ENCODE assay signal across 17 cellular contexts in the genomic region with DNA sequence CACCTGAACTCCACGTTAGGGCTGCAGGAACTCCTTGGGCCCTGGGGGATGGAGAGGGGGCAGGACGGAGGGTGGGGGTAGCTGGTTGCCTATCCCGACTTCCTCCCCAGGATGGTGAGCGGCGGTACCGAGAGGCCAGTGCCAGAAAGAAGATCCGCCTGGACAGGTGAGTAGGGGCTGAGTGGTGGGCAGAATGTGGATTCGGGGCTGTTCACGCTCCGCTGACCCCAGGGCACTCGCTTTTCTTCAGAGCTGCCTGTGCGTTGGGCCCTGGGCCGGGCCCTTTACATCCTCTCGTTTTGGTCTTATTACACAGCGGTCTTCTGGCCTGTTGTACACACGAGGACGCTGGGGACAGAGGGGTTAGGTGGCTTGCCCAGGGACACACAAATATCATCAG. TPM values are rescaled to one million over a fixed set of nuclear protein-coding genes. Genes with fewer than 3 reads are reported as not detected.
DNase-seq lines count a peak whose midpoint lies in the region; ATAC-seq and TF ChIP-seq lines count a peak whose summit lies in the region.
"Had no signal": no experiment of that assay in that cellular context is flagged by ENCODE, and none has a peak within 500 bp of the region (broad histone marks: within the 10 kb centered on the region; RNA-seq: fewer than 3 reads in every experiment).

No MANE protein-coding gene starts in this region.

- no peak for ATAC-seq in natural killer cell treated with Interleukin-12 subunit alpha and Interleukin-12 subunit beta and Interleukin-15 and Interleukin-18, amount 100 ng/mL, for 72 hours
- no peak for ATAC-seq in natural killer cell
- ATAC-seq: A549 had no signal

- no peaks in the 10 kb centered on the region for H3K9me3 Mint-ChIP-seq in natural killer cell treated with Interleukin-12 subunit alpha and Interleukin-12 subunit beta and Interleukin-15 and Interleukin-18, amount 100 ng/mL, for 72 hours
- no peaks in the 10 kb centered on the region for H3K9me3 Mint-ChIP-seq in natural killer cell
- no peaks in the 10 kb centered on the region for H3K9me3 Mint-ChIP-seq in neural crest cell
- H3K9me3 Mint-ChIP-seq: CD14-positive monocyte; CD4-positive, alpha-beta memory T cell had no signal

- TF ChIP-seq CTCF in natural killer cell (IDR thresholded peaks at IDR 0.05) (no peak), neural crest cell (conservative IDR thresholded peaks at IDR 0.05) (no peak)

- DNase-seq in natural killer cell treated with Interleukin-12 subunit alpha and Interleukin-12 subunit beta and Interleukin-15 and Interleukin-18, amount 100 ng/mL, for 72 hours (ENCODE audit: low spot score): peak; percentile 41
- DNase-seq in natural killer cell (no peak), left kidney (ENCODE audit: low read depth, low spot score) (peak; percentile 70), neural crest cell (ENCODE audit: low read depth, low spot score) (no peak), NCI-H1436 treated with DMSO at 0.1 percent for 48 hours (lab: John Stamatoyannopoulos, UW) (no peak), HPDE6-E6E7 (ENCODE audit: extremely low spot score) (no peak), NCI-H446 (lab: John Stamatoyannopoulos, UW) (no peak)
- DNase-seq: AML-193; CD4-positive, alpha-beta memory T cell; DMS153; DMS79; GF-D8 had no signal

- no peak overlapping the region for H3K27ac Mint-ChIP-seq in natural killer cell treated with Interleukin-12 subunit alpha and Interleukin-12 subunit beta and Interleukin-15 and Interleukin-18, amount 100 ng/mL, for 72 hours
- H3K27ac Mint-ChIP-seq in natural killer cell (no peak overlapping the region), neural crest cell (ENCODE audit: unreplicated experiment) (peak overlapping the region; percentile 12)
- H3K27ac Mint-ChIP-seq: CD4-positive, alpha-beta memory T cell had no signal

- intact Hi-C loops in natural killer cell (cut with micrococcal nuclease): no loop called here

- peaks cover 0 to 2% of the 10 kb centered on the region in 2 donors for H3K27me3 Mint-ChIP-seq in natural killer cell treated with Interleukin-12 subunit alpha and Interleukin-12 subunit beta and Interleukin-15 and Interleukin-18, amount 100 ng/mL, for 72 hours
- H3K27me3 Mint-ChIP-seq in natural killer cell (ENCODE audit: low read depth in 2 of 2): no peaks in the 10 kb centered on the region
- no peaks in the 10 kb centered on the region for H3K27me3 Mint-ChIP-seq in neural crest cell (ENCODE audit: low read depth)
- H3K27me3 Mint-ChIP-seq: CD4-positive, alpha-beta memory T cell had no signal

- no peak overlapping the region for H3K4me3 Mint-ChIP-seq in natural killer cell treated with Interleukin-12 subunit alpha and Interleukin-12 subunit beta and Interleukin-15 and Interleukin-18, amount 100 ng/mL, for 72 hours
- H3K4me3 Mint-ChIP-seq in natural killer cell: no peak overlapping the region
- H3K4me3 Mint-ChIP-seq in neural crest cell: no peak overlapping the region
- H3K4me3 Mint-ChIP-seq: CD14-positive monocyte; CD4-positive, alpha-beta memory T cell had no signal

- no peaks in the 10 kb centered on the region for H3K36me3 Mint-ChIP-seq in natural killer cell treated with Interleukin-12 subunit alpha and Interleukin-12 subunit beta and Interleukin-15 and Interleukin-18, amount 100 ng/mL, for 72 hours
- H3K36me3 Mint-ChIP-seq in natural killer cell (no peaks in the 10 kb centered on the region), neural crest cell (ENCODE audit: low read depth) (no peaks in the 10 kb centered on the region)
- H3K36me3 Mint-ChIP-seq: CD4-positive, alpha-beta memory T cell had no signal

- H3K4me1 Mint-ChIP-seq in natural killer cell treated with Interleukin-12 subunit alpha and Interleukin-12 subunit beta and Interleukin-15 and Interleukin-18, amount 100 ng/mL, for 72 hours (ENCODE audit: low read depth in 2 of 2): peaks cover 8 to 10% of the 10 kb centered on the region in 2 donors
- H3K4me1 Mint-ChIP-seq in natural killer cell (peaks cover 9 to 11% of the 10 kb centered on the region in 2 donors), neural crest cell (no peaks in the 10 kb centered on the region)

RNA-seq across cellular contexts. Expression of a gene that starts 20.8 kb away (rescaled TPM):
- total RNA-seq in natural killer cell treated with Interleukin-12 subunit alpha and Interleukin-12 subunit beta and Interleukin-15 and Interleukin-18, amount 100 ng/mL, for 72 hours: not detected
- total RNA-seq in natural killer cell: not detected
- total RNA-seq in neural crest cell: not detected in 2 replicates
- total RNA-seq: CD4-positive, alpha-beta memory T cell; Daoy; H4; HT1080 had no signal

RNA-seq across cellular contexts. Expression of a gene that starts 39.0 kb away (rescaled TPM):
- total RNA-seq in natural killer cell treated with Interleukin-12 subunit alpha and Interleukin-12 subunit beta and Interleukin-15 and Interleukin-18, amount 100 ng/mL, for 72 hours: under 1 TPM in 1 of 2 donors, not detected in 1; 0.84 TPM
- total RNA-seq in natural killer cell (under 1 TPM; 0.16 to 0.88 (median 0.33) TPM), neural crest cell (0.57 TPM in 1 of 2 replicates, not detected in the other)
- total RNA-seq: Daoy, H4, HT1080 had no signal

RNA-seq across cellular contexts. Expression of a gene that starts 54.5 kb away (rescaled TPM):
- total RNA-seq in natural killer cell treated with Interleukin-12 subunit alpha and Interleukin-12 subunit beta and Interleukin-15 and Interleukin-18, amount 100 ng/mL, for 72 hours: under 1 TPM; 0.33 to 0.52 TPM
- total RNA-seq in natural killer cell (1 to 10 TPM in 1 of 3 donors, under 1 TPM in 2; 0.61 to 1.2 (median 0.85) TPM), neural crest cell (2.7 and 3.1 TPM in 2 replicates)

Comparison
In these comparisons a context has a peak if more than half of its experiments do, and no peak if none do; other contexts are left out.
1. DNase-seq: peak in natural killer cell treated with Interleukin-12 subunit alpha and Interleukin-12 subunit beta and Interleukin-15 and Interleukin-18, amount 100 ng/mL, for 72 hours (single experiment) and left kidney (single experiment); none in natural killer cell (single experiment), neural crest cell (single experiment), NCI-H1436 treated with DMSO at 0.1 percent for 48 hours (single experiment), HPDE6-E6E7 (single experiment) and NCI-H446 (0 of 2).